1 cellular context compared by ENCODE assay signal in the genomic region with DNA sequence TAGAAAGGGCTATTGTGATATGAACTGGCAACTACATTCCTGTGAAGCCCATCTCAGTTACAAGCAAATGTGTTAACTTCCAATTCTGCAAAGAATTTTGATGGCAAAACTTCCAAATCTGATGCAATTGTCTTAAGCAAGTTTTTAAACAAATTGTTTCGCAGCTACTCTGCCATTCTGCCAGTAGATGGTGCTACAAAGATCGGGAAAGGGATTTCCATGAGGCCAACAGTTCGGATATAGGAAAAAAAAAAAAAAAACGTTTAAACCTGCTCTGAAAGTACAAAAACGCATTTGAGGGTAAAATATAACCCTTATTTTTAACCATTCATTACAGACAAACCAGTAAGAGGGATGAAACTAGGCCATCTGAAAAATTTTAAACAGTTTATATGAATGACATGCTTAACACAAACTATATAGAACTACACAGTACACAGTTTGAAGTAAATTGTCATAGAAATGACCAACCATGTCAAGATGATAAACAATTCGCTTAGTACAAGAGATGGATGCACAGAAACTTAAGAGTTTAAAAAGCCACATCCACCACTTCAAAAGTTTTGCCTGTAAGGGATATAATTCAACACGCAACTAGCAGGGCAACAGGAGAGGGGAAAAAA.
TF ChIP-seq lines count a peak whose summit lies in the region.

No MANE protein-coding gene starts in this region.

TF ChIP-seq in GM12878, 131 proteins besides CTCF, POLR2A, EP300 and RAD21 (continues in another document):
- TF ChIP-seq FOXM1 (IDR thresholded peaks at IDR 0.05; ENCODE audit: low read depth, low read length) (no peak), YY1 (IDR thresholded peaks at IDR 0.05; ENCODE audit: low read depth, low read length) (no peak), SUPT20H (IDR thresholded peaks at IDR 0.05; ENCODE audit: borderline replicate concordance, control insufficient read depth, low read depth, low read length) (no peak), MEF2B (IDR thresholded peaks at IDR 0.05; ENCODE audit: partially characterized antibody, poor library complexity, severe bottlenecking) (no peak), SMC3 (IDR thresholded peaks at IDR 0.05; ENCODE audit: borderline replicate concordance, low read length) (peak; percentile 33; the same call in 1 of the 2 replicates), SREBF2 (IDR thresholded peaks at IDR 0.05; ENCODE audit: low read length) (no peak), CREM (IDR thresholded peaks at IDR 0.05; ENCODE audit: low read depth) (no peak), RBBP5 (conservative IDR thresholded peaks at IDR 0.05) (no peak), FOXK2 (IDR thresholded peaks at IDR 0.05) (no peak), RUNX3 (IDR thresholded peaks at IDR 0.05; ENCODE audit: low read length) (0 out of 2 replicates have a peak, but pooled peaks have one; percentile 6), IKZF1 (conservative IDR thresholded peaks at IDR 0.05) (peak; percentile 69), MYC (IDR thresholded peaks at IDR 0.05; ENCODE audit: insufficient read depth, insufficient read length, insufficient replicate concordance, low read length, severe bottlenecking) (no peak), CBX3 (IDR thresholded peaks at IDR 0.05; ENCODE audit: borderline replicate concordance, low read depth) (no peak), ATF7 (IDR thresholded peaks at IDR 0.05; ENCODE audit: low read depth) (no peak), SUZ12 (IDR thresholded peaks at IDR 0.05; ENCODE audit: unreplicated experiment) (no peak), ESRRA (IDR thresholded peaks at IDR 0.05; ENCODE audit: low read length) (no peak), ZNF24 (IDR thresholded peaks at IDR 0.05) (no peak), SMARCA5 (IDR thresholded peaks at IDR 0.05) (no peak), POU2F2 (IDR thresholded peaks at IDR 0.05; ENCODE audit: borderline replicate concordance, low read depth, low read length) (no peak), DPF2 (IDR thresholded peaks at IDR 0.05) (no peak), MYB (IDR thresholded peaks at IDR 0.05; ENCODE audit: borderline replicate concordance, low read depth, low read length) (no peak), BRCA1 (IDR thresholded peaks at IDR 0.05; ENCODE audit: low read depth, low read length) (no peak), ETV6 (conservative IDR thresholded peaks at IDR 0.05 in 1 of 2, IDR thresholded peaks at IDR 0.05 in 1 of 2; ENCODE audit: borderline replicate concordance in 1 of 2, low read depth in 1 of 2) (no peak), MTA3 (IDR thresholded peaks at IDR 0.05; ENCODE audit: borderline replicate concordance, low read length) (0 out of 2 replicates have a peak, but pooled peaks have one; percentile 27), CHD1 (IDR thresholded peaks at IDR 0.05; ENCODE audit: low read depth, low read length) (no peak), NFYA (IDR thresholded peaks at IDR 0.05; ENCODE audit: borderline replicate concordance, low read depth, low read length) (no peak), ZNF217 (IDR thresholded peaks at IDR 0.05) (no peak), TAF1 (IDR thresholded peaks at IDR 0.05; ENCODE audit: borderline replicate concordance, low read depth, low read length) (no peak), PML (IDR thresholded peaks at IDR 0.05; ENCODE audit: low read length) (no peak), CHD2 (IDR thresholded peaks at IDR 0.05; ENCODE audit: borderline replicate concordance, low read depth, low read length) (no peak)
- TF ChIP-seq, protein P1, sequence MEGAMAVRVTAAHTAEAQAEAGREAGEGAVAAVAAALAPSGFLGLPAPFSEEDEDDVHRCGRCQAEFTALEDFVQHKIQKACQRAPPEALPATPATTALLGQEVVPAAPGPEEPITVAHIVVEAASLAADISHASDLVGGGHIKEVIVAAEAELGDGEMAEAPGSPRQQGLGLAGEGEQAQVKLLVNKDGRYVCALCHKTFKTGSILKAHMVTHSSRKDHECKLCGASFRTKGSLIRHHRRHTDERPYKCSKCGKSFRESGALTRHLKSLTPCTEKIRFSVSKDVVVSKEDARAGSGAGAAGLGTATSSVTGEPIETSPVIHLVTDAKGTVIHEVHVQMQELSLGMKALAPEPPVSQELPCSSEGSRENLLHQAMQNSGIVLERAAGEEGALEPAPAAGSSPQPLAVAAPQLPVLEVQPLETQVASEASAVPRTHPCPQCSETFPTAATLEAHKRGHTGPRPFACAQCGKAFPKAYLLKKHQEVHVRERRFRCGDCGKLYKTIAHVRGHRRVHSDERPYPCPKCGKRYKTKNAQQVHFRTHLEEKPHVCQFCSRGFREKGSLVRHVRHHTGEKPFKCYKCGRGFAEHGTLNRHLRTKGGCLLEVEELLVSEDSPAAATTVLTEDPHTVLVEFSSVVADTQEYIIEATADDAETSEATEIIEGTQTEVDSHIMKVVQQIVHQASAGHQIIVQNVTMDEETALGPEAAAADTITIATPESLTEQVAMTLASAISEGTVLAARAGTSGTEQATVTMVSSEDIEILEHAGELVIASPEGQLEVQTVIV (IDR thresholded peaks at IDR 0.05; ENCODE audit: borderline replicate concordance, partially characterized antibody), result no peak
- TF ChIP-seq, protein P2, sequence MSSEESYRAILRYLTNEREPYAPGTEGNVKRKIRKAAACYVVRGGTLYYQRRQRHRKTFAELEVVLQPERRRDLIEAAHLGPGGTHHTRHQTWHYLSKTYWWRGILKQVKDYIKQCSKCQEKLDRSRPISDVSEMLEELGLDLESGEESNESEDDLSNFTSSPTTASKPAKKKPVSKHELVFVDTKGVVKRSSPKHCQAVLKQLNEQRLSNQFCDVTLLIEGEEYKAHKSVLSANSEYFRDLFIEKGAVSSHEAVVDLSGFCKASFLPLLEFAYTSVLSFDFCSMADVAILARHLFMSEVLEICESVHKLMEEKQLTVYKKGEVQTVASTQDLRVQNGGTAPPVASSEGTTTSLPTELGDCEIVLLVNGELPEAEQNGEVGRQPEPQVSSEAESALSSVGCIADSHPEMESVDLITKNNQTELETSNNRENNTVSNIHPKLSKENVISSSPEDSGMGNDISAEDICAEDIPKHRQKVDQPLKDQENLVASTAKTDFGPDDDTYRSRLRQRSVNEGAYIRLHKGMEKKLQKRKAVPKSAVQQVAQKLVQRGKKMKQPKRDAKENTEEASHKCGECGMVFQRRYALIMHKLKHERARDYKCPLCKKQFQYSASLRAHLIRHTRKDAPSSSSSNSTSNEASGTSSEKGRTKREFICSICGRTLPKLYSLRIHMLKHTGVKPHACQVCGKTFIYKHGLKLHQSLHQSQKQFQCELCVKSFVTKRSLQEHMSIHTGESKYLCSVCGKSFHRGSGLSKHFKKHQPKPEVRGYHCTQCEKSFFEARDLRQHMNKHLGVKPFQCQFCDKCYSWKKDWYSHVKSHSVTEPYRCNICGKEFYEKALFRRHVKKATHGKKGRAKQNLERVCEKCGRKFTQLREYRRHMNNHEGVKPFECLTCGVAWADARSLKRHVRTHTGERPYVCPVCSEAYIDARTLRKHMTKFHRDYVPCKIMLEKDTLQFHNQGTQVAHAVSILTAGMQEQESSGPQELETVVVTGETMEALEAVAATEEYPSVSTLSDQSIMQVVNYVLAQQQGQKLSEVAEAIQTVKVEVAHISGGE (CRISPR knock-in tag; IDR thresholded peaks at IDR 0.05), result no peak
- TF ChIP-seq, protein P3, sequence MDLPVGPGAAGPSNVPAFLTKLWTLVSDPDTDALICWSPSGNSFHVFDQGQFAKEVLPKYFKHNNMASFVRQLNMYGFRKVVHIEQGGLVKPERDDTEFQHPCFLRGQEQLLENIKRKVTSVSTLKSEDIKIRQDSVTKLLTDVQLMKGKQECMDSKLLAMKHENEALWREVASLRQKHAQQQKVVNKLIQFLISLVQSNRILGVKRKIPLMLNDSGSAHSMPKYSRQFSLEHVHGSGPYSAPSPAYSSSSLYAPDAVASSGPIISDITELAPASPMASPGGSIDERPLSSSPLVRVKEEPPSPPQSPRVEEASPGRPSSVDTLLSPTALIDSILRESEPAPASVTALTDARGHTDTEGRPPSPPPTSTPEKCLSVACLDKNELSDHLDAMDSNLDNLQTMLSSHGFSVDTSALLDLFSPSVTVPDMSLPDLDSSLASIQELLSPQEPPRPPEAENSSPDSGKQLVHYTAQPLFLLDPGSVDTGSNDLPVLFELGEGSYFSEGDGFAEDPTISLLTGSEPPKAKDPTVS (IDR thresholded peaks at IDR 0.05; ENCODE audit: low read depth, low read length), result no peak
- TF ChIP-seq, protein P4, sequence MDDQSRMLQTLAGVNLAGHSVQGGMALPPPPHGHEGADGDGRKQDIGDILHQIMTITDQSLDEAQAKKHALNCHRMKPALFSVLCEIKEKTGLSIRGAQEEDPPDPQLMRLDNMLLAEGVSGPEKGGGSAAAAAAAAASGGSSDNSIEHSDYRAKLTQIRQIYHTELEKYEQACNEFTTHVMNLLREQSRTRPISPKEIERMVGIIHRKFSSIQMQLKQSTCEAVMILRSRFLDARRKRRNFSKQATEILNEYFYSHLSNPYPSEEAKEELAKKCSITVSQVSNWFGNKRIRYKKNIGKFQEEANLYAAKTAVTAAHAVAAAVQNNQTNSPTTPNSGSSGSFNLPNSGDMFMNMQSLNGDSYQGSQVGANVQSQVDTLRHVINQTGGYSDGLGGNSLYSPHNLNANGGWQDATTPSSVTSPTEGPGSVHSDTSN (IDR thresholded peaks at IDR 0.05; ENCODE audit: insufficient replicate concordance, low read depth, low read length), result no peak
- TF ChIP-seq, protein P5, sequence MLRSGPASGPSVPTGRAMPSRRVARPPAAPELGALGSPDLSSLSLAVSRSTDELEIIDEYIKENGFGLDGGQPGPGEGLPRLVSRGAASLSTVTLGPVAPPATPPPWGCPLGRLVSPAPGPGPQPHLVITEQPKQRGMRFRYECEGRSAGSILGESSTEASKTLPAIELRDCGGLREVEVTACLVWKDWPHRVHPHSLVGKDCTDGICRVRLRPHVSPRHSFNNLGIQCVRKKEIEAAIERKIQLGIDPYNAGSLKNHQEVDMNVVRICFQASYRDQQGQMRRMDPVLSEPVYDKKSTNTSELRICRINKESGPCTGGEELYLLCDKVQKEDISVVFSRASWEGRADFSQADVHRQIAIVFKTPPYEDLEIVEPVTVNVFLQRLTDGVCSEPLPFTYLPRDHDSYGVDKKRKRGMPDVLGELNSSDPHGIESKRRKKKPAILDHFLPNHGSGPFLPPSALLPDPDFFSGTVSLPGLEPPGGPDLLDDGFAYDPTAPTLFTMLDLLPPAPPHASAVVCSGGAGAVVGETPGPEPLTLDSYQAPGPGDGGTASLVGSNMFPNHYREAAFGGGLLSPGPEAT (IDR thresholded peaks at IDR 0.05; ENCODE audit: low read depth), result peak; percentile 76
- TF ChIP-seq, protein P6, sequence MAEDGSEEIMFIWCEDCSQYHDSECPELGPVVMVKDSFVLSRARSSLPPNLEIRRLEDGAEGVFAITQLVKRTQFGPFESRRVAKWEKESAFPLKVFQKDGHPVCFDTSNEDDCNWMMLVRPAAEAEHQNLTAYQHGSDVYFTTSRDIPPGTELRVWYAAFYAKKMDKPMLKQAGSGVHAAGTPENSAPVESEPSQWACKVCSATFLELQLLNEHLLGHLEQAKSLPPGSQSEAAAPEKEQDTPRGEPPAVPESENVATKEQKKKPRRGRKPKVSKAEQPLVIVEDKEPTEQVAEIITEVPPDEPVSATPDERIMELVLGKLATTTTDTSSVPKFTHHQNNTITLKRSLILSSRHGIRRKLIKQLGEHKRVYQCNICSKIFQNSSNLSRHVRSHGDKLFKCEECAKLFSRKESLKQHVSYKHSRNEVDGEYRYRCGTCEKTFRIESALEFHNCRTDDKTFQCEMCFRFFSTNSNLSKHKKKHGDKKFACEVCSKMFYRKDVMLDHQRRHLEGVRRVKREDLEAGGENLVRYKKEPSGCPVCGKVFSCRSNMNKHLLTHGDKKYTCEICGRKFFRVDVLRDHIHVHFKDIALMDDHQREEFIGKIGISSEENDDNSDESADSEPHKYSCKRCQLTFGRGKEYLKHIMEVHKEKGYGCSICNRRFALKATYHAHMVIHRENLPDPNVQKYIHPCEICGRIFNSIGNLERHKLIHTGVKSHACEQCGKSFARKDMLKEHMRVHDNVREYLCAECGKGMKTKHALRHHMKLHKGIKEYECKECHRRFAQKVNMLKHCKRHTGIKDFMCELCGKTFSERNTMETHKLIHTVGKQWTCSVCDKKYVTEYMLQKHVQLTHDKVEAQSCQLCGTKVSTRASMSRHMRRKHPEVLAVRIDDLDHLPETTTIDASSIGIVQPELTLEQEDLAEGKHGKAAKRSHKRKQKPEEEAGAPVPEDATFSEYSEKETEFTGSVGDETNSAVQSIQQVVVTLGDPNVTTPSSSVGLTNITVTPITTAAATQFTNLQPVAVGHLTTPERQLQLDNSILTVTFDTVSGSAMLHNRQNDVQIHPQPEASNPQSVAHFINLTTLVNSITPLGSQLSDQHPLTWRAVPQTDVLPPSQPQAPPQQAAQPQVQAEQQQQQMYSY (CRISPR knock-in tag; IDR thresholded peaks at IDR 0.05), result no peak
- TF ChIP-seq, protein P7, sequence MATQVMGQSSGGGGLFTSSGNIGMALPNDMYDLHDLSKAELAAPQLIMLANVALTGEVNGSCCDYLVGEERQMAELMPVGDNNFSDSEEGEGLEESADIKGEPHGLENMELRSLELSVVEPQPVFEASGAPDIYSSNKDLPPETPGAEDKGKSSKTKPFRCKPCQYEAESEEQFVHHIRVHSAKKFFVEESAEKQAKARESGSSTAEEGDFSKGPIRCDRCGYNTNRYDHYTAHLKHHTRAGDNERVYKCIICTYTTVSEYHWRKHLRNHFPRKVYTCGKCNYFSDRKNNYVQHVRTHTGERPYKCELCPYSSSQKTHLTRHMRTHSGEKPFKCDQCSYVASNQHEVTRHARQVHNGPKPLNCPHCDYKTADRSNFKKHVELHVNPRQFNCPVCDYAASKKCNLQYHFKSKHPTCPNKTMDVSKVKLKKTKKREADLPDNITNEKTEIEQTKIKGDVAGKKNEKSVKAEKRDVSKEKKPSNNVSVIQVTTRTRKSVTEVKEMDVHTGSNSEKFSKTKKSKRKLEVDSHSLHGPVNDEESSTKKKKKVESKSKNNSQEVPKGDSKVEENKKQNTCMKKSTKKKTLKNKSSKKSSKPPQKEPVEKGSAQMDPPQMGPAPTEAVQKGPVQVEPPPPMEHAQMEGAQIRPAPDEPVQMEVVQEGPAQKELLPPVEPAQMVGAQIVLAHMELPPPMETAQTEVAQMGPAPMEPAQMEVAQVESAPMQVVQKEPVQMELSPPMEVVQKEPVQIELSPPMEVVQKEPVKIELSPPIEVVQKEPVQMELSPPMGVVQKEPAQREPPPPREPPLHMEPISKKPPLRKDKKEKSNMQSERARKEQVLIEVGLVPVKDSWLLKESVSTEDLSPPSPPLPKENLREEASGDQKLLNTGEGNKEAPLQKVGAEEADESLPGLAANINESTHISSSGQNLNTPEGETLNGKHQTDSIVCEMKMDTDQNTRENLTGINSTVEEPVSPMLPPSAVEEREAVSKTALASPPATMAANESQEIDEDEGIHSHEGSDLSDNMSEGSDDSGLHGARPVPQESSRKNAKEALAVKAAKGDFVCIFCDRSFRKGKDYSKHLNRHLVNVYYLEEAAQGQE (IDR thresholded peaks at IDR 0.05; ENCODE audit: low read depth, low read length), result no peak
- TF ChIP-seq, protein P8, sequence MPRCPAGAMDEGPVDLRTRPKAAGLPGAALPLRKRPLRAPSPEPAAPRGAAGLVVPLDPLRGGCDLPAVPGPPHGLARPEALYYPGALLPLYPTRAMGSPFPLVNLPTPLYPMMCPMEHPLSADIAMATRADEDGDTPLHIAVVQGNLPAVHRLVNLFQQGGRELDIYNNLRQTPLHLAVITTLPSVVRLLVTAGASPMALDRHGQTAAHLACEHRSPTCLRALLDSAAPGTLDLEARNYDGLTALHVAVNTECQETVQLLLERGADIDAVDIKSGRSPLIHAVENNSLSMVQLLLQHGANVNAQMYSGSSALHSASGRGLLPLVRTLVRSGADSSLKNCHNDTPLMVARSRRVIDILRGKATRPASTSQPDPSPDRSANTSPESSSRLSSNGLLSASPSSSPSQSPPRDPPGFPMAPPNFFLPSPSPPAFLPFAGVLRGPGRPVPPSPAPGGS (IDR thresholded peaks at IDR 0.05; ENCODE audit: borderline replicate concordance, insufficient read depth, low read depth, low read length, poor library complexity, severe bottlenecking), result no peak
